In genomic region chr4:89301902-89302301, GRCh38 we compare ENCODE assay signal across 18 cellular contexts. TPM values are rescaled to one million over a fixed set of nuclear protein-coding genes. Genes with fewer than 3 reads are reported as not detected.
A peak's percentile ranks its signal among the peaks of the same experiment; 100 is the strongest.
DNase-seq lines count a peak whose midpoint lies in the region; ATAC-seq and TF ChIP-seq lines count a peak whose summit lies in the region.
"Had no signal": no experiment of that assay in that cellular context is flagged by ENCODE, and none has a peak within 500 bp of the region (broad histone marks: within the 10 kb centered on the region; RNA-seq: fewer than 3 reads in every experiment).

No MANE protein-coding gene starts in this region.

- no peaks in the 10 kb centered on the region for H3K9me2 ChIP-seq in MM.1S (replicated peaks; ENCODE audit: insufficient read depth, low read length)

- H3K36me3 Mint-ChIP-seq in activated naive CD8-positive, alpha-beta T cell treated with anti-CD3 and anti-CD28 coated beads for 36 hours, result peaks cover 23% of the 10 kb centered on the region
- no peaks in the 10 kb centered on the region for H3K36me3 Mint-ChIP-seq in neural progenitor cell

- H3K27ac Mint-ChIP-seq in activated naive CD8-positive, alpha-beta T cell treated with anti-CD3 and anti-CD28 coated beads for 36 hours, result peak overlapping the region; percentile 12
- no peak overlapping the region for H3K27ac Mint-ChIP-seq in neural progenitor cell
- H3K27ac Mint-ChIP-seq: GM23338 had no signal

- H3K9me3 ChIP-seq in heart left ventricle (no peaks in the 10 kb centered on the region), MM.1S (replicated peaks; ENCODE audit: insufficient read depth, low read length) (no peaks in the 10 kb centered on the region), spleen (no peaks in the 10 kb centered on the region), neural progenitor cell (ENCODE audit: low read depth) (no peaks in the 10 kb centered on the region)
- H3K9me3 ChIP-seq: gastroesophageal sphincter, MG63, thoracic aorta had no signal

- ATAC-seq in heart left ventricle (no peak), Right ventricle myocardium superior (ENCODE audit: poor library complexity) (no peak)
- ATAC-seq: gastroesophageal sphincter, GM23338 had no signal

- H3K27me3 Mint-ChIP-seq in activated naive CD8-positive, alpha-beta T cell treated with anti-CD3 and anti-CD28 coated beads for 36 hours, result no peaks in the 10 kb centered on the region
- H3K27me3 Mint-ChIP-seq in neural progenitor cell (ENCODE audit: insufficient read depth, low read depth), result peaks cover 3% of the 10 kb centered on the region

- intact Hi-C loops in heart left ventricle (cut with DNase I), result loop anchor here in 4 of 10 donors (5.0 to 10.0 kb wide), 3 partner anchors 45 to 133 kb away; no protein-coding TSS in a partner anchor
- intact Hi-C loops in Right ventricle myocardium superior (cut with DNase I), result no loop called here
- intact Hi-C loops in spleen (cut with DNase I; ENCODE audit: low total_unique reads), result no loop called here

- TF ChIP-seq POLR2A in heart left ventricle (IDR thresholded peaks at IDR 0.05) (no peak), spleen (IDR thresholded peaks at IDR 0.05) (no peak)

- H3K27me3 ChIP-seq in heart left ventricle, result no peaks in the 10 kb centered on the region
- no peaks in the 10 kb centered on the region for H3K27me3 ChIP-seq in MM.1S (replicated peaks; ENCODE audit: insufficient read depth, low read length)
- H3K27me3 ChIP-seq in spleen (replicated peaks in 1 of 7), result peaks cover 0 to 6% (median 0%) of the 10 kb centered on the region in 7 donors
- peaks cover 23% of the 10 kb centered on the region for H3K27me3 ChIP-seq in neural progenitor cell
- H3K27me3 ChIP-seq: gastroesophageal sphincter, MG63 had no signal

- TF ChIP-seq CTCF in heart left ventricle (IDR thresholded peaks at IDR 0.05) (no peak), MM.1S (IDR thresholded peaks at IDR 0.05; ENCODE audit: low read length) (no peak), spleen (IDR thresholded peaks at IDR 0.05 in 8 of 11, conservative IDR thresholded peaks at IDR 0.05 in 3 of 11) (no peak), neural progenitor cell (IDR thresholded peaks at IDR 0.05) (no peak)

- H3K9me3 Mint-ChIP-seq in activated naive CD8-positive, alpha-beta T cell treated with anti-CD3 and anti-CD28 coated beads for 36 hours, result no peaks in the 10 kb centered on the region
- H3K9me3 Mint-ChIP-seq in neural progenitor cell, result no peaks in the 10 kb centered on the region
- H3K9me3 Mint-ChIP-seq: GM23338 had no signal

- H3K4me1 ChIP-seq in heart left ventricle, result peaks cover 0 to 92% (median 34%) of the 10 kb centered on the region in 12 donors
- peaks cover 15% of the 10 kb centered on the region for H3K4me1 ChIP-seq in MM.1S (ENCODE audit: low read length)
- H3K4me1 ChIP-seq in spleen, result peaks cover 22 to 100% (median 64%) of the 10 kb centered on the region in 6 donors
- H3K4me1 ChIP-seq in neural progenitor cell, result no peaks in the 10 kb centered on the region

- peaks cover 67% of the 10 kb centered on the region for H3K4me1 Mint-ChIP-seq in activated naive CD8-positive, alpha-beta T cell treated with anti-CD3 and anti-CD28 coated beads for 36 hours
- H3K4me1 Mint-ChIP-seq in neural progenitor cell, result peaks cover 7% of the 10 kb centered on the region

- H3K36me3 ChIP-seq in heart left ventricle (no peaks in the 10 kb centered on the region), MM.1S (replicated peaks; ENCODE audit: insufficient read depth, low read length) (peaks cover 10% of the 10 kb centered on the region; the same call in 1 of the 2 replicates), spleen (no peaks in the 10 kb centered on the region), neural progenitor cell (no peaks in the 10 kb centered on the region)
- H3K36me3 ChIP-seq: gastroesophageal sphincter, MG63, thoracic aorta had no signal

- H4K20me1 ChIP-seq in MM.1S (ENCODE audit: insufficient read depth, low read length) (no peaks in the 10 kb centered on the region), neural progenitor cell (ENCODE audit: low read depth) (no peaks in the 10 kb centered on the region)

- H3K27ac ChIP-seq in heart left ventricle, result peak overlapping the region in 11 of 12 donors; percentile 32 to 92 (median 78)
- H3K27ac ChIP-seq in MM.1S (ENCODE audit: low read length), result peak overlapping the region; percentile 100
- H3K27ac ChIP-seq in spleen, result peak overlapping the region in 7 of 8 donors; percentile 52 to 90 (median 85)
- no peak overlapping the region for H3K27ac ChIP-seq in neural progenitor cell
- H3K27ac ChIP-seq: thoracic aorta had no signal

- H3K79me2 ChIP-seq in MM.1S (ENCODE audit: low read length) (peaks cover 98% of the 10 kb centered on the region), neural progenitor cell (ENCODE audit: low read depth) (no peaks in the 10 kb centered on the region)

- H3K9ac ChIP-seq in MM.1S (ENCODE audit: low read length), result peak overlapping the region; percentile 96
- H3K9ac ChIP-seq in neural progenitor cell, result no peak overlapping the region

- H3K4me3 Mint-ChIP-seq in activated naive CD8-positive, alpha-beta T cell treated with anti-CD3 and anti-CD28 coated beads for 36 hours, result no peak overlapping the region
- no peak overlapping the region for H3K4me3 Mint-ChIP-seq in neural progenitor cell
- H3K4me3 Mint-ChIP-seq: GM23338 had no signal

- no peak overlapping the region for H3K4me3 ChIP-seq in heart left ventricle
- peak overlapping the region; percentile 65 for H3K4me3 ChIP-seq in MM.1S (ENCODE audit: low read length)
- no peak overlapping the region for H3K4me3 ChIP-seq in spleen
- no peak overlapping the region for H3K4me3 ChIP-seq in neural progenitor cell
- H3K4me3 ChIP-seq: gastroesophageal sphincter, GM23338, MG63, skin epidermis, thoracic aorta had no signal

- DNase-seq in heart left ventricle (no peak), Right ventricle myocardium superior (no peak), MM.1S (peak; percentile 50), spleen (no peak), DMS53 (lab: John Stamatoyannopoulos, UW) (no peak), neural progenitor cell (ENCODE audit: low spot score) (no peak), hypothalamus (lab: John Stamatoyannopoulos, UW) (no peak)
- DNase-seq in activated naive CD8-positive, alpha-beta T cell treated with anti-CD3 and anti-CD28 coated beads for 36 hours, result no peak
- DNase-seq: dermis blood vessel endothelial cell, GF-D8, MG63, NCI-H1694 treated with DMSO at 0.1 percent for 48 hours, SIG-M5, T-helper 9 cell had no signal

- 23 to 47% (median 38%) methylated on average over 3 of the region's 3 CpGs for WGBS in heart left ventricle, 4 donors
- 76 to 87% (median 77%) methylated on average over 3 of the region's 3 CpGs for WGBS in spleen, 5 donors

- H2AFZ ChIP-seq in MM.1S (ENCODE audit: low read length) (no peak overlapping the region), neural progenitor cell (replicated peaks) (no peak overlapping the region)
- H2AFZ ChIP-seq: GM23338 had no signal

- peak overlapping the region; percentile 89 for H3K4me2 ChIP-seq in MM.1S (ENCODE audit: low read depth, low read length)
- no peak overlapping the region for H3K4me2 ChIP-seq in neural progenitor cell
- H3K4me2 ChIP-seq: GM23338 had no signal

- peaks cover 83% of the 10 kb centered on the region for H3F3A ChIP-seq in MM.1S (ENCODE audit: insufficient read depth, low read length)
- no peaks in the 10 kb centered on the region for H3F3A ChIP-seq in neural progenitor cell (ENCODE audit: low read depth)

RNA-seq across cellular contexts. Expression of gene GPRIN3, which starts 5.7 kb away (rescaled TPM):
- 10 to 100 TPM in 7 of 9 donors, 1 to 10 TPM in 2; 6.3 to 16.5 (median 13.8) TPM for total RNA-seq in heart left ventricle
- 1 to 10 TPM; 2.4 to 4.4 TPM for polyA plus RNA-seq in heart left ventricle
- 6.2 TPM for total RNA-seq in Right ventricle myocardium superior
- total RNA-seq in activated naive CD8-positive, alpha-beta T cell treated with anti-CD3 and anti-CD28 coated beads for 36 hours, result 1 to 10 TPM; 9.2 to 9.4 TPM
- total RNA-seq in spleen, result 10 to 100 TPM; 22.9 to 40.2 (median 29.5) TPM
- polyA plus RNA-seq in spleen, result 1 to 10 TPM; 1.6 to 2.2 (median 2.0) TPM
- 0.15 TPM in 2 replicates for total RNA-seq in neural progenitor cell (ENCODE audit: low replicate concordance)
